In the genomic region with DNA sequence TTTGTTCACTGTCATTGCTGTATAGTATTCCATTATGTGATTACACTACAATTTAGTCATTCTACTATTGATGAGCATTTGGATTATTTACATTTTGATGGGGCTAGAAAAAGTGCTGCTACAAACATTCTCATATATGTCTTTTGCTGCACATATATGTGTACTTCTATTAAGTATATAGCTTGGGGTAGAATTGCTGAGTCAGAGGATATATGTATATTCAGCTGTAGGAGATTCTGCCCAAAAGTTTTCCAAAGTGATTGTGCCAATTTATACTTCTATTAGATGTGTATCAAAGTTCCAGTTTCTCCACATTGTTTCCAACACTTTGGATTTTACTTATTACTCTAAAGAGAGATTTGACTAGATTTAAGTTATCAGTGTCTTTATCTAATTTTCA, we compare ENCODE assay signal across 33 cellular contexts.
"Had no signal": no experiment of that assay in that cellular context is flagged by ENCODE, and none has a peak within 500 bp of the region (broad histone marks: within the 10 kb centered on the region; RNA-seq: fewer than 3 reads in every experiment).

No MANE protein-coding gene starts in this region.

- DNase-seq: activated B cell treated with CpG ODN at 0.5 μM for 24 hours; activated CD4-positive, alpha-beta T cell treated with anti-CD3 and anti-CD28 coated beads for 48 hours; activated CD4-positive, alpha-beta T cell treated with anti-CD3 and anti-CD28 coated beads, Interleukin-2, amount 50 U/mL, for 1 hour; activated CD4-positive, alpha-beta T cell treated with anti-CD3 and anti-CD28 coated beads, Interleukin-2, amount 50 U/mL, for 48 hours; activated CD8-positive, alpha-beta memory T cell treated with anti-CD3 and anti-CD28 coated beads for 24 hours; activated CD8-positive, alpha-beta T cell treated with anti-CD3 and anti-CD28 coated beads for 36 hours; activated effector memory CD4-positive, alpha-beta T cell treated with anti-CD3 and anti-CD28 coated beads, Interleukin-2, amount 50 U/mL, for 16 hours; activated naive CD4-positive, alpha-beta T cell treated with anti-CD3 and anti-CD28 coated beads for 36 hours; activated naive CD8-positive, alpha-beta T cell treated with anti-CD3 and anti-CD28 coated beads for 36 hours; activated naive CD8-positive, alpha-beta T cell treated with anti-CD3 and anti-CD28 coated beads, Interleukin-2, amount 50 U/mL, for 24 hours; activated T-cell treated with anti-CD3 and anti-CD28 coated beads, Interleukin-2, amount 50 U/mL, for 48 hours; adrenal gland; amygdala; aorta; central memory CD4-positive, alpha-beta T cell; cerebellar nuclear complex; colonic mucosa; effector CD8-positive, alpha-beta T cell; esophagus squamous epithelium; foreskin melanocyte; T-helper 9 cell; WERI-Rb-1 had no signal

- H3K9me3 Mint-ChIP-seq: activated B cell treated with CpG ODN at 0.5 μM for 24 hours; activated CD8-positive, alpha-beta T cell treated with anti-CD3 and anti-CD28 coated beads for 36 hours; activated naive CD4-positive, alpha-beta T cell treated with anti-CD3 and anti-CD28 coated beads for 36 hours; activated naive CD4-positive, alpha-beta T cell treated with anti-CD3 and anti-CD28 coated beads, Interleukin-2, amount 50 U/mL, for 24 hours; activated naive CD8-positive, alpha-beta T cell treated with anti-CD3 and anti-CD28 coated beads for 36 hours; activated naive CD8-positive, alpha-beta T cell treated with anti-CD3 and anti-CD28 coated beads, Interleukin-2, amount 50 U/mL, for 24 hours; activated T-helper 1 cell treated with anti-CD3 and anti-CD28 coated beads, Interleukin-12 subunit alpha, Interleukin-12 subunit beta, Interleukin-2, Interleukin-4 antibody, amounts not matched to agents 30 ng/mL and 10 ng/mL and 1 ng/mL, durations not matched to agents 14 hours and 24 hours and 36 hours; activated T-helper 2 cell treated with anti-CD3 and anti-CD28 coated beads, Interferon-gamma antibody, Interleukin-2, Interleukin-4, amounts not matched to agents 10 μg/mL and 5 μg/mL and 100 μg/mL, durations not matched to agents 14 hours and 24 hours and 36 hours; brain; T-helper 1 cell treated with Interleukin-12 subunit alpha and Interleukin-12 subunit beta and Interleukin-4 antibody, amounts not matched to agents 30 μg/mL and 1 μg/mL, for 36 hours had no signal

- H3K36me3 Mint-ChIP-seq: activated naive CD4-positive, alpha-beta T cell treated with anti-CD3 and anti-CD28 coated beads, Interleukin-2, amount 50 U/mL, for 24 hours; activated naive CD8-positive, alpha-beta T cell treated with anti-CD3 and anti-CD28 coated beads for 36 hours; brain had no signal

- H3K4me1 Mint-ChIP-seq: activated B cell treated with CpG ODN at 0.5 μM for 24 hours had no signal

- H3K4me1 ChIP-seq: colonic mucosa had no signal

- ATAC-seq: activated CD4-positive, CD25-positive, alpha-beta regulatory T cell treated with anti-CD3 and anti-CD28 coated beads, Interleukin-2, amount 50 U/mL, for 24 hours; activated CD8-positive, alpha-beta T cell treated with anti-CD3 and anti-CD28 coated beads for 36 hours; activated naive CD8-positive, alpha-beta T cell treated with anti-CD3 and anti-CD28 coated beads, Interleukin-2, amount 50 U/mL, for 24 hours; gastroesophageal sphincter had no signal

- H3K36me3 ChIP-seq: adrenal gland, breast epithelium, cardiac muscle cell, colonic mucosa, esophagus squamous epithelium, gastroesophageal sphincter, WERI-Rb-1 had no signal

- H3K4me3 Mint-ChIP-seq: activated B cell treated with CpG ODN at 0.5 μM for 24 hours; activated CD8-positive, alpha-beta T cell treated with anti-CD3 and anti-CD28 coated beads for 36 hours; activated naive CD4-positive, alpha-beta T cell treated with anti-CD3 and anti-CD28 coated beads for 36 hours; activated naive CD4-positive, alpha-beta T cell treated with anti-CD3 and anti-CD28 coated beads, Interleukin-2, amount 50 U/mL, for 24 hours; activated naive CD8-positive, alpha-beta T cell treated with anti-CD3 and anti-CD28 coated beads for 36 hours; activated naive CD8-positive, alpha-beta T cell treated with anti-CD3 and anti-CD28 coated beads, Interleukin-2, amount 50 U/mL, for 24 hours; activated T-helper 1 cell treated with anti-CD3 and anti-CD28 coated beads, Interleukin-12 subunit alpha, Interleukin-12 subunit beta, Interleukin-2, Interleukin-4 antibody, amounts not matched to agents 30 ng/mL and 10 ng/mL and 1 ng/mL, durations not matched to agents 14 hours and 24 hours and 36 hours; brain; T-helper 1 cell treated with Interleukin-12 subunit alpha and Interleukin-12 subunit beta and Interleukin-4 antibody, amounts not matched to agents 30 μg/mL and 1 μg/mL, for 36 hours had no signal

- H3K9me3 ChIP-seq: adrenal gland, breast epithelium, colonic mucosa, esophagus squamous epithelium, gastroesophageal sphincter had no signal

- H3K27me3 Mint-ChIP-seq: activated B cell treated with CpG ODN at 0.5 μM for 24 hours; activated CD8-positive, alpha-beta T cell treated with anti-CD3 and anti-CD28 coated beads for 36 hours; activated naive CD8-positive, alpha-beta T cell treated with anti-CD3 and anti-CD28 coated beads for 36 hours; activated naive CD8-positive, alpha-beta T cell treated with anti-CD3 and anti-CD28 coated beads, Interleukin-2, amount 50 U/mL, for 24 hours; brain had no signal

- H3K27ac ChIP-seq: adrenal gland, cardiac muscle cell, colonic mucosa, esophagus squamous epithelium, gastroesophageal sphincter, WERI-Rb-1 had no signal

- H3K27me3 ChIP-seq: adrenal gland, breast epithelium, cardiac muscle cell, colonic mucosa, esophagus squamous epithelium, gastroesophageal sphincter had no signal

- FAIRE-seq: endometrium, endothelial cell of umbilical vein had no signal

- H3K4me3 ChIP-seq: adrenal gland, breast epithelium, cardiac muscle cell, colonic mucosa, esophagus squamous epithelium, gastroesophageal sphincter had no signal
